In the genomic region with DNA sequence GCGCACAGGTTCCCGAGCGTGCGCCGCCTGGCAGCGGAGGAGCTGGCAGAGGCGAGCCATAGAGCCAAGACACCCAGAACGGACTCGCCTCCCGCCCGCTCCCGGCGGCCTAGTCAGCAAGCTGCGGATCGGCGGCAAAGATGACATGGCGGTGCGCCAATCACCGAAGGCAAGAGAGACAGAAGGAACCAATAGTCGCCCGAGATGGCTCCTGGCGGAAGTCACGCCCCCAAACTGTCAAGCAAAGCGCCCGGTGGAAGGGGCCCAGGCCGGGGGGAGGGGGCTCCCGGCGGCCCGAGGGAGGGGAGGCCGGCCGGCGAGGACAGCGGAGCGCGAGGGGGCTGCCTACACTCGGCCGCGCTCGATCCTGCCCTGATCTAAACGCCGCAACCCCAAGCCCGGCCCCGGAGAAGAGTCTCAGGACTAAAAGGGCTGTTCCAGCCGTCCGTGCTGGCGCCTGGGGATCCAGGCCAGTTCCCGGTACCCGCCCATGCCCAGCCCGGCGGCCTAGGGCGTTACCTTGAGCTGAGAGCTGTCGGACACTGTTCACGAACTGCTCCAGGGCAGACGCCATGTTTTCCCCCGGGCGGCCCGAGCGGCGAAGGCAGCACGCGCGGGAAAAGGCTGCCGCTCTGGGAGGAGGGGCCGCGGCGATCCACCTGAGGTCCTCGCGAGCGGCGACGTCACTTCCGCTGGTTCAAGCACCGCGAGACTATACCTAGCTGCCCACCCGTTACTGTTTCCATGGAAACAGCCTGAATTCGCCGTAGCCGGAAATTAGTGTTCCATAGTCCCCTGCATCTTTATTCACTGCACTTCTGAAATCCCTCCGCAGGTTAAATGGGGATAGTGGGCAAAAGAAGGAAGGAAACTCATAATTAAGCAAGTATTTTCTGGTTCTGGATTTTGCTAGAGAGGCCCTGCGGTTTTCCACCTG, we compare ENCODE assay signal across 1 cellular context.
TF ChIP-seq lines count a peak whose summit lies in the region.

A gene (minus strand): TSS at position 634 of the 937 bp plus-strand sequence. CDS start 60 bp downstream, at position 574.

TF ChIP-seq in HepG2, 621 proteins besides CTCF, POLR2A, EP300 and RAD21 (continued from another document and continues in another):
- TF ChIP-seq, protein P1, sequence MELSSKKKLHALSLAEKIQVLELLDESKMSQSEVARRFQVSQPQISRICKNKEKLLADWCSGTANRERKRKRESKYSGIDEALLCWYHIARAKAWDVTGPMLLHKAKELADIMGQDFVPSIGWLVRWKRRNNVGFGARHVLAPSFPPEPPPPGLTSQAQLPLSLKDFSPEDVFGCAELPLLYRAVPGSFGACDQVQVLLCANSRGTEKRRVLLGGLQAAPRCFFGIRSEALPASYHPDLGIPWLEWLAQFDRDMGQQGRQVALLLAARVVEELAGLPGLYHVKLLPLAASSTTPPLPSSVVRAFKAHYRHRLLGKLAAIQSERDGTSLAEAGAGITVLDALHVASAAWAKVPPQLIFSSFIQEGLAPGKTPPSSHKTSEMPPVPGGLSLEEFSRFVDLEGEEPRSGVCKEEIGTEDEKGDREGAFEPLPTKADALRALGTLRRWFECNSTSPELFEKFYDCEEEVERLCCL (CRISPR knock-in tag; IDR thresholded peaks at IDR 0.05; ENCODE audit: borderline replicate concordance), result 0 out of 2 replicates have a peak, but pooled peaks have one; percentile 51
- TF ChIP-seq ZNF589 (CRISPR knock-in tag; conservative IDR thresholded peaks at IDR 0.05), result no peak
- TF ChIP-seq, protein P2, sequence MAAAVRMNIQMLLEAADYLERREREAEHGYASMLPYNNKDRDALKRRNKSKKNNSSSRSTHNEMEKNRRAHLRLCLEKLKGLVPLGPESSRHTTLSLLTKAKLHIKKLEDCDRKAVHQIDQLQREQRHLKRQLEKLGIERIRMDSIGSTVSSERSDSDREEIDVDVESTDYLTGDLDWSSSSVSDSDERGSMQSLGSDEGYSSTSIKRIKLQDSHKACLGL (CRISPR knock-in tag; IDR thresholded peaks at IDR 0.05), result peak; percentile 95
- TF ChIP-seq, protein P3, sequence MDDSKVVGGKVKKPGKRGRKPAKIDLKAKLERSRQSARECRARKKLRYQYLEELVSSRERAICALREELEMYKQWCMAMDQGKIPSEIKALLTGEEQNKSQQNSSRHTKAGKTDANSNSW (CRISPR knock-in tag; IDR thresholded peaks at IDR 0.05; ENCODE audit: borderline replicate concordance), result no peak
- TF ChIP-seq, protein P4, sequence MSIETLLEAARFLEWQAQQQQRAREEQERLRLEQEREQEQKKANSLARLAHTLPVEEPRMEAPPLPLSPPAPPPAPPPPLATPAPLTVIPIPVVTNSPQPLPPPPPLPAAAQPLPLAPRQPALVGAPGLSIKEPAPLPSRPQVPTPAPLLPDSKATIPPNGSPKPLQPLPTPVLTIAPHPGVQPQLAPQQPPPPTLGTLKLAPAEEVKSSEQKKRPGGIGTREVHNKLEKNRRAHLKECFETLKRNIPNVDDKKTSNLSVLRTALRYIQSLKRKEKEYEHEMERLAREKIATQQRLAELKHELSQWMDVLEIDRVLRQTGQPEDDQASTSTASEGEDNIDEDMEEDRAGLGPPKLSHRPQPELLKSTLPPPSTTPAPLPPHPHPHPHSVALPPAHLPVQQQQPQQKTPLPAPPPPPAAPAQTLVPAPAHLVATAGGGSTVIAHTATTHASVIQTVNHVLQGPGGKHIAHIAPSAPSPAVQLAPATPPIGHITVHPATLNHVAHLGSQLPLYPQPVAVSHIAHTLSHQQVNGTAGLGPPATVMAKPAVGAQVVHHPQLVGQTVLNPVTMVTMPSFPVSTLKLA (IDR thresholded peaks at IDR 0.05), result peak; percentile 54
- no peak for TF ChIP-seq ZNF282 (IDR thresholded peaks at IDR 0.05; ENCODE audit: partially characterized antibody)
- TF ChIP-seq, protein P5, sequence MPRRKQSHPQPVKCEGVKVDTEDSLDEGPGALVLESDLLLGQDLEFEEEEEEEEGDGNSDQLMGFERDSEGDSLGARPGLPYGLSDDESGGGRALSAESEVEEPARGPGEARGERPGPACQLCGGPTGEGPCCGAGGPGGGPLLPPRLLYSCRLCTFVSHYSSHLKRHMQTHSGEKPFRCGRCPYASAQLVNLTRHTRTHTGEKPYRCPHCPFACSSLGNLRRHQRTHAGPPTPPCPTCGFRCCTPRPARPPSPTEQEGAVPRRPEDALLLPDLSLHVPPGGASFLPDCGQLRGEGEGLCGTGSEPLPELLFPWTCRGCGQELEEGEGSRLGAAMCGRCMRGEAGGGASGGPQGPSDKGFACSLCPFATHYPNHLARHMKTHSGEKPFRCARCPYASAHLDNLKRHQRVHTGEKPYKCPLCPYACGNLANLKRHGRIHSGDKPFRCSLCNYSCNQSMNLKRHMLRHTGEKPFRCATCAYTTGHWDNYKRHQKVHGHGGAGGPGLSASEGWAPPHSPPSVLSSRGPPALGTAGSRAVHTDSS (CRISPR knock-in tag; conservative IDR thresholded peaks at IDR 0.05), result no peak
- TF ChIP-seq, protein P6, sequence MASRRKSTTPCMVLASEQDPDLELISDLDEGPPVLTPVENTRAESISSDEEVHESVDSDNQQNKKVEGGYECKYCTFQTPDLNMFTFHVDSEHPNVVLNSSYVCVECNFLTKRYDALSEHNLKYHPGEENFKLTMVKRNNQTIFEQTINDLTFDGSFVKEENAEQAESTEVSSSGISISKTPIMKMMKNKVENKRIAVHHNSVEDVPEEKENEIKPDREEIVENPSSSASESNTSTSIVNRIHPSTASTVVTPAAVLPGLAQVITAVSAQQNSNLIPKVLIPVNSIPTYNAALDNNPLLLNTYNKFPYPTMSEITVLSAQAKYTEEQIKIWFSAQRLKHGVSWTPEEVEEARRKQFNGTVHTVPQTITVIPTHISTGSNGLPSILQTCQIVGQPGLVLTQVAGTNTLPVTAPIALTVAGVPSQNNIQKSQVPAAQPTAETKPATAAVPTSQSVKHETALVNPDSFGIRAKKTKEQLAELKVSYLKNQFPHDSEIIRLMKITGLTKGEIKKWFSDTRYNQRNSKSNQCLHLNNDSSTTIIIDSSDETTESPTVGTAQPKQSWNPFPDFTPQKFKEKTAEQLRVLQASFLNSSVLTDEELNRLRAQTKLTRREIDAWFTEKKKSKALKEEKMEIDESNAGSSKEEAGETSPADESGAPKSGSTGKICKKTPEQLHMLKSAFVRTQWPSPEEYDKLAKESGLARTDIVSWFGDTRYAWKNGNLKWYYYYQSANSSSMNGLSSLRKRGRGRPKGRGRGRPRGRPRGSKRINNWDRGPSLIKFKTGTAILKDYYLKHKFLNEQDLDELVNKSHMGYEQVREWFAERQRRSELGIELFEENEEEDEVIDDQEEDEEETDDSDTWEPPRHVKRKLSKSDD (CRISPR knock-in tag; IDR thresholded peaks at IDR 0.05; ENCODE audit: low read depth), result 0 out of 2 replicates have a peak, but pooled peaks have one; percentile 50
- TF ChIP-seq ZNF850 (CRISPR knock-in tag; conservative IDR thresholded peaks at IDR 0.05), result no peak
- peak; percentile 27; the same call in 1 of the 2 replicates for TF ChIP-seq NFKBIZ (CRISPR knock-in tag; IDR thresholded peaks at IDR 0.05)
- TF ChIP-seq, protein P7, sequence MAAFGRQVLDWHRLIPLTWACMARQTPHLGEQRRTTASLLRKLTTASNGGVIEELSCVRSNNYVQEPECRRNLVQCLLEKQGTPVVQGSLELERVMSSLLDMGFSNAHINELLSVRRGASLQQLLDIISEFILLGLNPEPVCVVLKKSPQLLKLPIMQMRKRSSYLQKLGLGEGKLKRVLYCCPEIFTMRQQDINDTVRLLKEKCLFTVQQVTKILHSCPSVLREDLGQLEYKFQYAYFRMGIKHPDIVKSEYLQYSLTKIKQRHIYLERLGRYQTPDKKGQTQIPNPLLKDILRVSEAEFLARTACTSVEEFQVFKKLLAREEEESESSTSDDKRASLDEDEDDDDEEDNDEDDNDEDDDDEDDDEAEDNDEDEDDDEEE (CRISPR knock-in tag; IDR thresholded peaks at IDR 0.05), result no peak
- no peak for TF ChIP-seq ATM (IDR thresholded peaks at IDR 0.05; ENCODE audit: borderline replicate concordance)
- TF ChIP-seq ZNF124 (CRISPR knock-in tag; IDR thresholded peaks at IDR 0.05), result no peak
- peak; percentile 75 for TF ChIP-seq HIVEP1 (CRISPR knock-in tag; IDR thresholded peaks at IDR 0.05)
- TF ChIP-seq NCOR1 (IDR thresholded peaks at IDR 0.05; ENCODE audit: borderline replicate concordance, low read length), result no peak
- TF ChIP-seq REPIN1 (CRISPR knock-in tag; IDR thresholded peaks at IDR 0.05; ENCODE audit: borderline replicate concordance, low read depth), result 0 out of 2 replicates have a peak, but pooled peaks have one; percentile 28
- no peak for TF ChIP-seq SOX5 (CRISPR knock-in tag; IDR thresholded peaks at IDR 0.05; ENCODE audit: borderline replicate concordance)
- TF ChIP-seq NPAS2 (CRISPR knock-in tag; IDR thresholded peaks at IDR 0.05; ENCODE audit: borderline replicate concordance), result no peak
- peak; percentile 92 for TF ChIP-seq KAT7 (CRISPR knock-in tag; IDR thresholded peaks at IDR 0.05; ENCODE audit: borderline replicate concordance)
- peak; percentile 74; the same call in 1 of the 2 replicates for TF ChIP-seq RXRA (CRISPR knock-in tag; IDR thresholded peaks at IDR 0.05)
- TF ChIP-seq, protein P8, sequence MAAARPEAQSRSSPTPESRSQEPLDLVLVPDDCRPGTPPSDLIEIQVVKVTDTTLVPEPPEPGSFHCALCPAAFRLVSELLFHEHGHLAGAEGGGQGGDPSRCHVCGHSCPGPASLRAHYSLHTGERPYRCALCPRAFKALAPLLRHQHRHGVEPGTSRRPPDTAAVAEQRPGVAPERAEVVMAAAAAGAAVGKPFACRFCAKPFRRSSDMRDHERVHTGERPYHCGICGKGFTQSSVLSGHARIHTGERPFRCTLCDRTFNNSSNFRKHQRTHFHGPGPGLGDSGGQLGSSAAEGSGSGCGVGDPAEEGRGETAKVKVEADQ (CRISPR knock-in tag; IDR thresholded peaks at IDR 0.05; ENCODE audit: borderline replicate concordance), result peak; percentile 88
- TF ChIP-seq STAG1 (CRISPR knock-in tag; IDR thresholded peaks at IDR 0.05), result no peak
- no peak for TF ChIP-seq CHCHD3 (CRISPR knock-in tag; IDR thresholded peaks at IDR 0.05)
- TF ChIP-seq NRL (CRISPR knock-in tag; IDR thresholded peaks at IDR 0.05; ENCODE audit: borderline replicate concordance), result peak; percentile 72; the same call in 1 of the 2 replicates
- TF ChIP-seq ZNF253 (CRISPR knock-in tag; IDR thresholded peaks at IDR 0.05; ENCODE audit: borderline replicate concordance), result peak; percentile 38; the same call in 1 of the 2 replicates
- no peak for TF ChIP-seq ATAD3A (CRISPR knock-in tag; IDR thresholded peaks at IDR 0.05)
- TF ChIP-seq ZNF703 (CRISPR knock-in tag; IDR thresholded peaks at IDR 0.05; ENCODE audit: borderline replicate concordance), result no peak
- TF ChIP-seq ZNF296 (CRISPR knock-in tag; conservative IDR thresholded peaks at IDR 0.05), result no peak
- TF ChIP-seq ARNT (IDR thresholded peaks at IDR 0.05), result no peak
- 0 out of 2 replicates have a peak, but pooled peaks have one; percentile 19 for TF ChIP-seq ZNF616 (CRISPR knock-in tag; IDR thresholded peaks at IDR 0.05; ENCODE audit: low read depth)
- no peak for TF ChIP-seq ZNF549 (CRISPR knock-in tag; IDR thresholded peaks at IDR 0.05)
- no peak for TF ChIP-seq KAT2B (IDR thresholded peaks at IDR 0.05; ENCODE audit: borderline replicate concordance, low read depth, low read length)
- TF ChIP-seq TBP (CRISPR knock-in tag; IDR thresholded peaks at IDR 0.05), result no peak
- TF ChIP-seq, protein P9, sequence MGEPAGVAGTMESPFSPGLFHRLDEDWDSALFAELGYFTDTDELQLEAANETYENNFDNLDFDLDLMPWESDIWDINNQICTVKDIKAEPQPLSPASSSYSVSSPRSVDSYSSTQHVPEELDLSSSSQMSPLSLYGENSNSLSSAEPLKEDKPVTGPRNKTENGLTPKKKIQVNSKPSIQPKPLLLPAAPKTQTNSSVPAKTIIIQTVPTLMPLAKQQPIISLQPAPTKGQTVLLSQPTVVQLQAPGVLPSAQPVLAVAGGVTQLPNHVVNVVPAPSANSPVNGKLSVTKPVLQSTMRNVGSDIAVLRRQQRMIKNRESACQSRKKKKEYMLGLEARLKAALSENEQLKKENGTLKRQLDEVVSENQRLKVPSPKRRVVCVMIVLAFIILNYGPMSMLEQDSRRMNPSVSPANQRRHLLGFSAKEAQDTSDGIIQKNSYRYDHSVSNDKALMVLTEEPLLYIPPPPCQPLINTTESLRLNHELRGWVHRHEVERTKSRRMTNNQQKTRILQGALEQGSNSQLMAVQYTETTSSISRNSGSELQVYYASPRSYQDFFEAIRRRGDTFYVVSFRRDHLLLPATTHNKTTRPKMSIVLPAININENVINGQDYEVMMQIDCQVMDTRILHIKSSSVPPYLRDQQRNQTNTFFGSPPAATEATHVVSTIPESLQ (CRISPR knock-in tag; conservative IDR thresholded peaks at IDR 0.05), result 0 out of 2 replicates have a peak, but pooled peaks have one; percentile 53
- TF ChIP-seq ZNF816 (CRISPR knock-in tag; IDR thresholded peaks at IDR 0.05; ENCODE audit: borderline replicate concordance), result no peak; the same call in 1 of the 2 replicates
- TF ChIP-seq, protein P10, sequence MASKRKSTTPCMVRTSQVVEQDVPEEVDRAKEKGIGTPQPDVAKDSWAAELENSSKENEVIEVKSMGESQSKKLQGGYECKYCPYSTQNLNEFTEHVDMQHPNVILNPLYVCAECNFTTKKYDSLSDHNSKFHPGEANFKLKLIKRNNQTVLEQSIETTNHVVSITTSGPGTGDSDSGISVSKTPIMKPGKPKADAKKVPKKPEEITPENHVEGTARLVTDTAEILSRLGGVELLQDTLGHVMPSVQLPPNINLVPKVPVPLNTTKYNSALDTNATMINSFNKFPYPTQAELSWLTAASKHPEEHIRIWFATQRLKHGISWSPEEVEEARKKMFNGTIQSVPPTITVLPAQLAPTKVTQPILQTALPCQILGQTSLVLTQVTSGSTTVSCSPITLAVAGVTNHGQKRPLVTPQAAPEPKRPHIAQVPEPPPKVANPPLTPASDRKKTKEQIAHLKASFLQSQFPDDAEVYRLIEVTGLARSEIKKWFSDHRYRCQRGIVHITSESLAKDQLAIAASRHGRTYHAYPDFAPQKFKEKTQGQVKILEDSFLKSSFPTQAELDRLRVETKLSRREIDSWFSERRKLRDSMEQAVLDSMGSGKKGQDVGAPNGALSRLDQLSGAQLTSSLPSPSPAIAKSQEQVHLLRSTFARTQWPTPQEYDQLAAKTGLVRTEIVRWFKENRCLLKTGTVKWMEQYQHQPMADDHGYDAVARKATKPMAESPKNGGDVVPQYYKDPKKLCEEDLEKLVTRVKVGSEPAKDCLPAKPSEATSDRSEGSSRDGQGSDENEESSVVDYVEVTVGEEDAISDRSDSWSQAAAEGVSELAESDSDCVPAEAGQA (IDR thresholded peaks at IDR 0.05; ENCODE audit: low read depth), result no peak
- TF ChIP-seq, protein P10 (CRISPR knock-in tag; IDR thresholded peaks at IDR 0.05; ENCODE audit: borderline replicate concordance), result peak; percentile 35; the same call in 1 of the 2 replicates
- TF ChIP-seq ZSCAN20 (CRISPR knock-in tag; IDR thresholded peaks at IDR 0.05; ENCODE audit: borderline replicate concordance), result no peak
